In the genomic region with DNA sequence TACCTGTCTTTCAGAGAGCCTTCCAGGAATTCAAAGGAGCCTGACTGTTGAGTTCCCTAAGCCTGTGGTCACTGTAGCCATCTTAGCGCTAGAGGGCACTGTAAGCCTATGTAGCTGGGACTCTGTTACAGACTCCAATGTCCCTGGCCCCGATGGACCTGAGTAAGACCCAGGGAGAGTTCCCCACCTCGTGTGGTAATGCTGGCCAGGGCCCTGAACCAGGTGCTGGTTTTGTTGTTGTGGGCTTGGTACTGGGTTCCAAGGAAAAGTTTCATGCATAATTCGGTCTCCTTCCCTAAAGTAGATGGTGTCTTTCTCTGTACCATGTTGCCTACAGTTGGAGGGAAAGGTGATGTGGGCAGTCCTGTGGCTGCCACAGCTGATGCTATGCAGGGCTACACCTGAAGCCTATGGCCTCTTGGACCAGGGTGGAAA, we compare ENCODE assay signal across 9 cellular contexts. TPM values are rescaled to one million over a fixed set of nuclear protein-coding genes. Genes with fewer than 3 reads are reported as not detected.
DNase-seq lines count a peak whose midpoint lies in the region; ATAC-seq and TF ChIP-seq lines count a peak whose summit lies in the region.
"Had no signal": no experiment of that assay in that cellular context is flagged by ENCODE, and none has a peak within 500 bp of the region (broad histone marks: within the 10 kb centered on the region; RNA-seq: fewer than 3 reads in every experiment).

No MANE protein-coding gene starts in this region.

- peak; percentile 94 for TF ChIP-seq RAD21 in IMR-90 (IDR thresholded peaks at IDR 0.05; ENCODE audit: low read length)

- H2AK9ac ChIP-seq in IMR-90 (replicated peaks; ENCODE audit: low read depth, low read length, poor library complexity), result no peak overlapping the region

- TF ChIP-seq POLR2A in IMR-90 (IDR thresholded peaks at IDR 0.05; ENCODE audit: low read depth, low read length) (no peak), tibial nerve (IDR thresholded peaks at IDR 0.05) (no peak)

- no peak overlapping the region for H3K9ac ChIP-seq in IMR-90 (ENCODE audit: low read depth, low read length)

- H2BK20ac ChIP-seq in IMR-90 (ENCODE audit: low read depth, low read length), result no peak overlapping the region

- no peak overlapping the region for H3K27ac Mint-ChIP-seq in activated T-helper 2 cell treated with anti-CD3 and anti-CD28 coated beads, Interferon-gamma antibody, Interleukin-2, Interleukin-4, amounts not matched to agents 10 μg/mL and 5 μg/mL and 100 μg/mL, durations not matched to agents 14 hours and 24 hours and 36 hours
- H3K27ac Mint-ChIP-seq: activated naive CD4-positive, alpha-beta T cell treated with anti-CD3 and anti-CD28 coated beads, Interleukin-2, amount 50 U/mL, for 24 hours had no signal

- no peak overlapping the region for H3K23ac ChIP-seq in IMR-90 (ENCODE audit: low read depth, low read length)

- H3K18ac ChIP-seq in IMR-90 (ENCODE audit: low read depth, low read length), result no peak overlapping the region

- H3K4me3 ChIP-seq in IMR-90 (ENCODE audit: insufficient read depth, low read depth, low read length), result no peak overlapping the region
- no peak overlapping the region for H3K4me3 ChIP-seq in foreskin fibroblast (ENCODE audit: low read depth in 1 of 2, low read length in 2 of 2)
- H3K4me3 ChIP-seq in tibial nerve, result no peak overlapping the region

- CTCF ChIA-PET in IMR-90 (lab: Yijun Ruan, JAX), result interaction anchor here (1.5 kb wide), 1 partner anchor 222 kb away, joined by 6 read pairs; no protein-coding TSS in a partner anchor

- TF ChIP-seq EP300 in tibial nerve (IDR thresholded peaks at IDR 0.05), result no peak

- no peaks in the 10 kb centered on the region; the same call in 1 of the 2 replicates for H3K9me1 ChIP-seq in IMR-90 (ENCODE audit: insufficient read depth, low read length)

- H4K5ac ChIP-seq in IMR-90 (ENCODE audit: low read depth, low read length), result no peak overlapping the region

- H3K4me1 ChIP-seq in IMR-90 (ENCODE audit: control insufficient read depth, insufficient read depth, low read length) (no peaks in the 10 kb centered on the region), tibial nerve (peaks cover 0 to 10% (median 0%) of the 10 kb centered on the region in 4 donors)

- H3K27me3 ChIP-seq in IMR-90 (ENCODE audit: control insufficient read depth, insufficient read depth, low read length) (no peaks in the 10 kb centered on the region), tibial nerve (no peaks in the 10 kb centered on the region)

- peak; percentile 69 for DNase-seq in Daoy (ENCODE audit: low read depth)
- DNase-seq in IMR-90, result peak; percentile 73
- peak; percentile 63 for DNase-seq in RPMI7951 (ENCODE audit: low read depth)
- peak; percentile 42 for DNase-seq in activated T-helper 2 cell treated with anti-CD3 and anti-CD28 coated beads, Interferon-gamma antibody, Interleukin-2, Interleukin-4, amounts not matched to agents 10 μg/mL and 5 μg/mL and 100 μg/mL, durations not matched to agents 14 hours and 24 hours and 36 hours (ENCODE audit: low spot score)
- peak; percentile 53 to 82 for DNase-seq in foreskin fibroblast
- peak; percentile 38 for DNase-seq in non-pigmented ciliary epithelial cell (ENCODE audit: low read depth)
- DNase-seq in tibial nerve (ENCODE audit: low spot score in 2 of 2), result peak in 1 of 2 donors; percentile 70

- H3K27ac ChIP-seq in IMR-90 (ENCODE audit: insufficient read depth, low read length) (no peak overlapping the region), tibial nerve (no peak overlapping the region)

- peak overlapping the region in 1 of 2 experiments; percentile 36; a peak in 1 of 4 replicates for H4K8ac ChIP-seq in IMR-90 (ENCODE audit: low read depth in 2 of 2, low read length in 2 of 2)

- H3K4ac ChIP-seq in IMR-90 (ENCODE audit: low read depth, low read length), result no peak overlapping the region

- H4K20me1 ChIP-seq in IMR-90 (ENCODE audit: insufficient read depth, low read length), result no peaks in the 10 kb centered on the region

- H3K27me3 Mint-ChIP-seq in activated T-helper 2 cell treated with anti-CD3 and anti-CD28 coated beads, Interferon-gamma antibody, Interleukin-2, Interleukin-4, amounts not matched to agents 10 μg/mL and 5 μg/mL and 100 μg/mL, durations not matched to agents 14 hours and 24 hours and 36 hours (ENCODE audit: low read depth), result no peaks in the 10 kb centered on the region
- H3K27me3 Mint-ChIP-seq: activated naive CD4-positive, alpha-beta T cell treated with anti-CD3 and anti-CD28 coated beads, Interleukin-2, amount 50 U/mL, for 24 hours had no signal

- no peak overlapping the region for H4K91ac ChIP-seq in IMR-90 (ENCODE audit: insufficient read depth, low read depth, low read length)

- BruUV-seq in IMR-90 (replicated peaks; lab: Mats Ljungman, UMichigan), result no TSS peak

- intact Hi-C loops in IMR-90 (cut with micrococcal nuclease), result loop anchor here (1.0 to 10.0 kb wide), 4 partner anchors 222 to 483 kb away; partner anchors contain the start of gene CCNDBP1
- intact Hi-C loops in activated T-helper 2 cell treated with anti-CD3 and anti-CD28 coated beads, Interferon-gamma antibody, Interleukin-2, Interleukin-4, amounts not matched to agents 10 μg/mL and 5 μg/mL and 100 μg/mL, durations not matched to agents 14 hours and 24 hours and 36 hours (cut with micrococcal nuclease), result loop anchor here (1.0 kb wide), 1 partner anchor 222 kb away; no protein-coding TSS in a partner anchor

- H3K36me3 ChIP-seq in IMR-90 (ENCODE audit: control insufficient read depth, insufficient read depth, low read length), result no peaks in the 10 kb centered on the region
- H3K36me3 ChIP-seq in tibial nerve, result peaks cover 0 to 74% (median 0%) of the 10 kb centered on the region in 3 donors

- H3K14ac ChIP-seq in IMR-90 (replicated peaks; ENCODE audit: low read depth, low read length), result no peak overlapping the region

- H2AFZ ChIP-seq in IMR-90 (replicated peaks; ENCODE audit: low read length, poor library complexity), result peak overlapping the region; percentile 33

- dilution Hi-C loops in IMR-90 (cut with HindIII; ENCODE audit: low sequenced_read_pairs, unreplicated experiment), result no loop called here

- no peak overlapping the region for H2BK120ac ChIP-seq in IMR-90 (ENCODE audit: low read depth, low read length)

- ATAC-seq in IMR-90 (ENCODE audit: low read depth), result peak; percentile 100
- no peak for ATAC-seq in GM18909 (IDR thresholded peaks at IDR 0.05; ENCODE audit: poor library complexity, unreplicated experiment)

- H3K9me3 ChIP-seq in IMR-90 (ENCODE audit: control insufficient read depth, insufficient read depth, low read length) (no peaks in the 10 kb centered on the region), tibial nerve (peaks cover 0 to 8% (median 0%) of the 10 kb centered on the region in 4 donors)

- in situ Hi-C loops in IMR-90 (cut with MboI; ENCODE audit: low sequenced_read_pairs), result no loop called here

- no peak overlapping the region for H2BK5ac ChIP-seq in IMR-90 (ENCODE audit: low read depth, low read length, poor library complexity, severe bottlenecking)

- peaks cover 9% of the 10 kb centered on the region for H3K36me3 Mint-ChIP-seq in activated T-helper 2 cell treated with anti-CD3 and anti-CD28 coated beads, Interferon-gamma antibody, Interleukin-2, Interleukin-4, amounts not matched to agents 10 μg/mL and 5 μg/mL and 100 μg/mL, durations not matched to agents 14 hours and 24 hours and 36 hours (ENCODE audit: low read depth)
- H3K36me3 Mint-ChIP-seq: activated naive CD4-positive, alpha-beta T cell treated with anti-CD3 and anti-CD28 coated beads, Interleukin-2, amount 50 U/mL, for 24 hours had no signal

- H3K4me2 ChIP-seq in IMR-90 (ENCODE audit: low read depth, low read length), result no peak overlapping the region

- TF ChIP-seq CTCF in IMR-90 (conservative IDR thresholded peaks at IDR 0.05; ENCODE audit: low read depth, low read length) (peak; percentile 86), foreskin fibroblast (IDR thresholded peaks at IDR 0.05; ENCODE audit: low read depth, low read length) (peak; percentile 94), tibial nerve (IDR thresholded peaks at IDR 0.05) (peak; percentile 45 to 59 (median 53))

- H3K79me1 ChIP-seq in IMR-90 (ENCODE audit: low read depth in 1 of 2, low read length in 2 of 2), result peaks cover 0 to 8% of the 10 kb centered on the region in 2 experiments; a peak in 2 of 4 replicates

- 35% methylated on average over 4 of the region's 4 CpGs; no CpG with 5 or more reads in 1 of the 2 experiments for WGBS in IMR-90 (ENCODE audit: extremely low coverage in 2 of 2, insufficient read length in 1 of 2), 2 experiments
- WGBS in tibial nerve, 2 donors, result 30 to 36% methylated on average over 3 to 4 of the region's 4 CpGs

- H3K56ac ChIP-seq in IMR-90 (ENCODE audit: extremely low read depth, insufficient read depth, low read length), result no peak overlapping the region

- H2BK15ac ChIP-seq in IMR-90 (ENCODE audit: low read depth, low read length), result no peak overlapping the region

- peaks cover 5% of the 10 kb centered on the region for H3K4me1 Mint-ChIP-seq in activated T-helper 2 cell treated with anti-CD3 and anti-CD28 coated beads, Interferon-gamma antibody, Interleukin-2, Interleukin-4, amounts not matched to agents 10 μg/mL and 5 μg/mL and 100 μg/mL, durations not matched to agents 14 hours and 24 hours and 36 hours (ENCODE audit: low read depth)

- no peak overlapping the region for H3K4me3 Mint-ChIP-seq in activated T-helper 2 cell treated with anti-CD3 and anti-CD28 coated beads, Interferon-gamma antibody, Interleukin-2, Interleukin-4, amounts not matched to agents 10 μg/mL and 5 μg/mL and 100 μg/mL, durations not matched to agents 14 hours and 24 hours and 36 hours (ENCODE audit: low read depth)
- H3K4me3 Mint-ChIP-seq: activated naive CD4-positive, alpha-beta T cell treated with anti-CD3 and anti-CD28 coated beads, Interleukin-2, amount 50 U/mL, for 24 hours had no signal

- POLR2A ChIA-PET in IMR-90 (lab: Charles Lee; ENCODE audit: unreplicated experiment), result no interaction called here

- no peaks in the 10 kb centered on the region for H3K9me3 Mint-ChIP-seq in activated T-helper 2 cell treated with anti-CD3 and anti-CD28 coated beads, Interferon-gamma antibody, Interleukin-2, Interleukin-4, amounts not matched to agents 10 μg/mL and 5 μg/mL and 100 μg/mL, durations not matched to agents 14 hours and 24 hours and 36 hours
- H3K9me3 Mint-ChIP-seq: activated naive CD4-positive, alpha-beta T cell treated with anti-CD3 and anti-CD28 coated beads, Interleukin-2, amount 50 U/mL, for 24 hours had no signal

- no peak overlapping the region; the same call in 1 of the 2 replicates for H2AK5ac ChIP-seq in IMR-90 (ENCODE audit: low read depth, low read length)

TF ChIP-seq in IMR-90, 13 proteins besides CTCF, POLR2A, EP300 and RAD21 (continues in another document):
- TF ChIP-seq SMC3 (IDR thresholded peaks at IDR 0.05; ENCODE audit: low read depth, low read length), result peak; percentile 85

RNA-seq across cellular contexts. Expression of gene CDAN1, which starts 32.4 kb away (rescaled TPM):
- total RNA-seq in Daoy (2014; rRNA removed; shearing (Covaris generic)), result 15.3 and 17.7 TPM in 2 replicates
- total RNA-seq in IMR-90 (2012; rRNA removed) (4.7 TPM in 2 replicates), tibial nerve (10 to 100 TPM; 14.0 to 25.5 (median 22.0) TPM)
- polyA plus RNA-seq in IMR-90 (2012; rRNA removed), result 5.6 and 6.3 TPM in 2 replicates
- polyA plus RNA-seq in IMR-90 (2012; cell fraction: cytosol; rRNA removed), result 2.8 and 3.5 TPM in 2 replicates
- 15.4 and 18.7 TPM in 2 replicates for polyA plus RNA-seq in IMR-90 (2012; cell fraction: nucleus; rRNA removed; ENCODE audit: low replicate concordance)
- 8.8 and 12.0 TPM in 2 replicates for total RNA-seq in RPMI7951 (2014; rRNA removed; shearing (Covaris generic))
- total RNA-seq in activated T-helper 2 cell treated with anti-CD3 and anti-CD28 coated beads, Interferon-gamma antibody, Interleukin-2, Interleukin-4, amounts not matched to agents 10 μg/mL and 5 μg/mL and 100 μg/mL, durations not matched to agents 14 hours and 24 hours and 36 hours, result 24.2 and 26.6 TPM in 2 replicates
